In genomic region chr11:24622262-24622661, GRCh38 we compare ENCODE assay signal across 1 cellular context.
TF ChIP-seq lines count a peak whose summit lies in the region.

No MANE protein-coding gene starts in this region.

TF ChIP-seq in GM23338, 12 proteins besides CTCF, POLR2A, EP300 and RAD21 (continued from another document):
- no peak for TF ChIP-seq ZNF462 (CRISPR knock-in tag; IDR thresholded peaks at IDR 0.05)
- TF ChIP-seq ETS1 (IDR thresholded peaks at IDR 0.05) = no peak
- TF ChIP-seq POLR2AphosphoS5 (IDR thresholded peaks at IDR 0.05; ENCODE audit: low read depth) = no peak
- TF ChIP-seq STAT1 (IDR thresholded peaks at IDR 0.05; ENCODE audit: unreplicated experiment) = no peak
- no peak for TF ChIP-seq CREB1 (CRISPR knock-in tag; IDR thresholded peaks at IDR 0.05; ENCODE audit: low read depth)
- no peak for TF ChIP-seq NANOG (IDR thresholded peaks at IDR 0.05; ENCODE audit: borderline replicate concordance)
- no peak for TF ChIP-seq EZH2phosphoT487 (IDR thresholded peaks at IDR 0.05; ENCODE audit: unreplicated experiment)
TF ChIP-seq in GM23338: peak in this region for 0.
